8 cellular contexts compared by ENCODE assay signal in the genomic region with DNA sequence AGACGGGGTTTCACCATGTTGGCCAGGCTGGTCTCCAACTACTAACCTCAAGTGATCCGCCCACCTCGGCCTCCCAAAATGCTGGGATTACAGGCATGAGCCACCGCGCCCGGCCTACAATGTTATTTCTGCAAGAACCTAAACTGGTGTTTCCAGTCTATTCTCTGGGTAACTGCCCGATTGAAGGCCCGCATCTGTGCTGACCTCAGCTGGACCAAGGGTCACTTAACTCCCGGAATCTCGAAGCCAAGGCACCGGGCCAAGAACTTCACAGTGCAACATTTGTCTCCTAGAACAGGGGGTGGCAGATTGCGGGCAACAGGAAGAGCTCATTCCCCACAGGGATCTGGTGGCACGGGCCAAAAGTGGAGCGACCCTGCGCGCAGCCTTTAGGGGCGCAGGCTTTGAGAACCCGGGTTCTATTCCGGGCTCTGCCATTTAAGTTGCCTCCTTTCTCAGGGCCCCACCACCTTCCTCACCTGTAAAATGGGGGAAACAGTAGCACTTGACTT. TPM values are rescaled to one million over a fixed set of nuclear protein-coding genes. Genes with fewer than 3 reads are reported as not detected.
A peak's percentile ranks its signal among the peaks of the same experiment; 100 is the strongest.
DNase-seq lines count a peak whose midpoint lies in the region; ATAC-seq and TF ChIP-seq lines count a peak whose summit lies in the region.

No MANE protein-coding gene starts in this region.

- peak; percentile 39 for DNase-seq in activated CD4-positive, alpha-beta T cell treated with anti-CD3 and anti-CD28 coated beads for 36 hours
- DNase-seq in activated CD4-positive, alpha-beta T cell treated with anti-CD3 and anti-CD28 coated beads, Interleukin-2, amount 50 U/mL, for 1 hour: no peak
- DNase-seq in NCI-H1105 treated with DMSO at 0.1 percent for 48 hours (lab: John Stamatoyannopoulos, UW) (peak; percentile 25), body of pancreas (peak; percentile 68 to 84 (median 77)), NCI-H187 (lab: John Stamatoyannopoulos, UW) (no peak)

- peaks cover 12% of the 10 kb centered on the region for H3K4me1 Mint-ChIP-seq in activated CD4-positive, alpha-beta T cell treated with anti-CD3 and anti-CD28 coated beads for 36 hours

- TF ChIP-seq CTCF in body of pancreas (IDR thresholded peaks at IDR 0.05): no peak

- H3K9ac ChIP-seq in rectal smooth muscle tissue (ENCODE audit: low read length): peak overlapping the region; percentile 59

- POLR2A ChIA-PET in activated CD4-positive, alpha-beta T cell treated with anti-CD3 and anti-CD28 coated beads for 36 hours (lab: Charles Lee): no interaction called here

- H3K36me3 ChIP-seq in body of pancreas (replicated peaks in 1 of 2; ENCODE audit: insufficient read depth in 1 of 2, low read depth in 2 of 2) (no peaks in the 10 kb centered on the region), rectal smooth muscle tissue (ENCODE audit: control insufficient read depth, insufficient read depth, low read length) (no peaks in the 10 kb centered on the region)

- H3K4me3 ChIP-seq in body of pancreas (peak overlapping the region; percentile 29 to 57), iPS-11a (ENCODE audit: low read depth, low read length) (peak overlapping the region; percentile 82), rectal smooth muscle tissue (ENCODE audit: low read length) (peak overlapping the region; percentile 91)

- H3K27ac Mint-ChIP-seq in activated CD4-positive, alpha-beta T cell treated with anti-CD3 and anti-CD28 coated beads for 36 hours: peak overlapping the region; percentile 56

- H3K9me3 ChIP-seq in body of pancreas: no peaks in the 10 kb centered on the region

- intact Hi-C loops in activated CD4-positive, alpha-beta T cell treated with anti-CD3 and anti-CD28 coated beads for 36 hours (cut with DNase I, micrococcal nuclease): loop anchor here (1.0 to 5.0 kb wide), 5 partner anchors 40 to 179 kb away; partner anchors contain the start of genes ALKBH5 (in 1 of the 2), LLGL1 (in 1 of the 2), MIEF2 (in 1 of the 2) and SMCR8 (in 1 of the 2)
- intact Hi-C loops in body of pancreas (cut with DNase I): no loop called here

- 17 to 27% methylated on average over 14 to 19 of the region's 19 CpGs for WGBS in body of pancreas, 2 donors

- H3K36me3 Mint-ChIP-seq in activated CD4-positive, alpha-beta T cell treated with anti-CD3 and anti-CD28 coated beads for 36 hours (ENCODE audit: low read depth): peaks cover 14% of the 10 kb centered on the region

- peak overlapping the region; percentile 87 for H3K4me3 Mint-ChIP-seq in activated CD4-positive, alpha-beta T cell treated with anti-CD3 and anti-CD28 coated beads for 36 hours

- no peaks in the 10 kb centered on the region for H3K27me3 Mint-ChIP-seq in activated CD4-positive, alpha-beta T cell treated with anti-CD3 and anti-CD28 coated beads for 36 hours

- ATAC-seq in activated CD4-positive, alpha-beta T cell treated with anti-CD3 and anti-CD28 coated beads for 36 hours: no peak
- ATAC-seq in body of pancreas (peak; percentile 20), HG03095 (IDR thresholded peaks at IDR 0.05; ENCODE audit: unreplicated experiment) (no peak)

- peaks cover 13% of the 10 kb centered on the region for H3K4me1 ChIP-seq in body of pancreas
- no peaks in the 10 kb centered on the region for H3K4me1 ChIP-seq in rectal smooth muscle tissue (ENCODE audit: control insufficient read depth, insufficient read depth, low read length)

- H3K9me3 Mint-ChIP-seq in activated CD4-positive, alpha-beta T cell treated with anti-CD3 and anti-CD28 coated beads for 36 hours (ENCODE audit: low read depth): no peaks in the 10 kb centered on the region

- H3K27ac ChIP-seq in body of pancreas (peak overlapping the region; percentile 50 to 86 (median 62)), rectal smooth muscle tissue (ENCODE audit: low read depth, low read length) (peak overlapping the region; percentile 34)

- H3K27me3 ChIP-seq in body of pancreas: no peaks in the 10 kb centered on the region
- no peaks in the 10 kb centered on the region for H3K27me3 ChIP-seq in rectal smooth muscle tissue (ENCODE audit: control insufficient read depth, insufficient read depth, low read length)

- TF ChIP-seq POLR2A in body of pancreas (IDR thresholded peaks at IDR 0.05): no peak

- CTCF ChIA-PET in activated CD4-positive, alpha-beta T cell treated with anti-CD3 and anti-CD28 coated beads for 36 hours (lab: Charles Lee): interaction anchor here (0.7 to 1.0 kb wide), 3 partner anchors 9 to 26 kb away, joined by 3 read pairs; no protein-coding TSS in a partner anchor

RNA-seq across cellular contexts. Expression of gene SHMT1, which starts 0.8 kb away (rescaled TPM):
- 10 to 100 TPM; 58.7 to 61.0 TPM for total RNA-seq in activated CD4-positive, alpha-beta T cell treated with anti-CD3 and anti-CD28 coated beads for 36 hours
- total RNA-seq in body of pancreas: 10 to 100 TPM; 10.1 to 16.5 TPM

RNA-seq across cellular contexts. Expression of gene EVPLL, which starts 15.0 kb away (rescaled TPM):
- total RNA-seq in activated CD4-positive, alpha-beta T cell treated with anti-CD3 and anti-CD28 coated beads for 36 hours: under 1 TPM in 1 of 2 experiments, not detected in 1; 0.37 TPM
- total RNA-seq in body of pancreas: not detected

RNA-seq across cellular contexts. Expression of gene SMCR8, which starts 47.5 kb away (rescaled TPM):
- total RNA-seq in activated CD4-positive, alpha-beta T cell treated with anti-CD3 and anti-CD28 coated beads for 36 hours: 10 to 100 TPM; 13.2 to 14.5 TPM
- total RNA-seq in body of pancreas: 1 to 10 TPM; 7.9 to 9.1 TPM

RNA-seq across cellular contexts. Expression of gene TOP3A, which starts 47.8 kb away (rescaled TPM):
- 10 to 100 TPM; 44.1 to 57.9 TPM for total RNA-seq in activated CD4-positive, alpha-beta T cell treated with anti-CD3 and anti-CD28 coated beads for 36 hours
- total RNA-seq in body of pancreas: 10 to 100 TPM; 13.2 to 22.3 TPM

Comparison
In these comparisons a context has a peak if more than half of its experiments do, and no peak if none do; other contexts are left out.
1. DNase-seq: peak in activated CD4-positive, alpha-beta T cell treated with anti-CD3 and anti-CD28 coated beads for 36 hours (single experiment), NCI-H1105 treated with DMSO at 0.1 percent for 48 hours (single experiment) and body of pancreas (4 of 4); none in activated CD4-positive, alpha-beta T cell treated with anti-CD3 and anti-CD28 coated beads, Interleukin-2, amount 50 U/mL, for 1 hour (single experiment) and NCI-H187 (0 of 2).
2. Peak in every context shown above with its lines, with median percentiles within 50 percentile points of each other: H3K4me3 ChIP-seq.